ENCODE assay signal across 9 cellular contexts in the genomic region with DNA sequence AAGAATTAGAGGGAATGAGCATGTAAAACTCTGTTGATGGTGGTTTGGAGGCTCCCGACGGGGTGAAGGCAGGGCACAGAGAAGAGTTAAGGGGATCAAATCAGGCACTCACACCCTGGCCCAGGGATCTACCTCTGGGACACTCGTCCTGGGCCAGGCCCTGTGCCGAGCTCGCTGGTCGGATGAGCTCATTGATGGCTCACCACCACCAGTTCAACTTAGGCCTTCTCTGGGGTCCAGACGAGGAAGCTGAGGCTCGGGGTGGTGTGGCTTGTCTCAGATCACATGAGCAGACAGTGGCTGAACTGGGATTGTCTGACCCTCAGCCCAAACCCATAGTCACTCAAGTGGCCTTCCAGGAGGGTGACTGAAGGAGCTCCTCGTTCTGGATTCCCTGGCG. TPM values are rescaled to one million over a fixed set of nuclear protein-coding genes. Genes with fewer than 3 reads are reported as not detected.
DNase-seq lines count a peak whose midpoint lies in the region; ATAC-seq and TF ChIP-seq lines count a peak whose summit lies in the region.
"Had no signal": no experiment of that assay in that cellular context is flagged by ENCODE, and none has a peak within 500 bp of the region (broad histone marks: within the 10 kb centered on the region; RNA-seq: fewer than 3 reads in every experiment).

No MANE protein-coding gene starts in this region.

- peaks cover 11% of the 10 kb centered on the region for H3K4me1 ChIP-seq in cardiac muscle cell (ENCODE audit: low read depth)
- H3K4me1 ChIP-seq in right atrium auricular region: peaks cover 0 to 48% of the 10 kb centered on the region in 2 donors
- peaks cover 49% of the 10 kb centered on the region for H3K4me1 ChIP-seq in adipocyte (ENCODE audit: control insufficient read depth, insufficient read depth, low read length)
- peaks cover 16 to 44% of the 10 kb centered on the region in 2 donors for H3K4me1 ChIP-seq in thoracic aorta (ENCODE audit: control insufficient read depth in 1 of 2, low read depth in 2 of 2)

- ATAC-seq in thoracic aorta (ENCODE audit: insufficient number of reproducible peaks, low FRiP score, low read depth): no peak
- no peak for ATAC-seq in HG02884 (IDR thresholded peaks at IDR 0.05; ENCODE audit: unreplicated experiment)
- no peak for ATAC-seq in HG02588 (IDR thresholded peaks at IDR 0.05; ENCODE audit: unreplicated experiment)

- H3K9me3 ChIP-seq in cardiac muscle cell (ENCODE audit: low read depth): no peaks in the 10 kb centered on the region
- no peaks in the 10 kb centered on the region for H3K9me3 ChIP-seq in right atrium auricular region
- no peaks in the 10 kb centered on the region for H3K9me3 ChIP-seq in adipocyte (ENCODE audit: control insufficient read depth, low read length)
- no peaks in the 10 kb centered on the region for H3K9me3 ChIP-seq in thoracic aorta

- peak overlapping the region; percentile 48 for H3K27ac ChIP-seq in cardiac muscle cell
- H3K27ac ChIP-seq in right atrium auricular region: no peak overlapping the region
- no peak overlapping the region for H3K27ac ChIP-seq in thoracic aorta

- H3K4me3 ChIP-seq in cardiac muscle cell (no peak overlapping the region), right atrium auricular region (peak overlapping the region in 1 of 2 donors; percentile 99), adipocyte (ENCODE audit: low read length) (peak overlapping the region; percentile 85), kidney epithelial cell (ENCODE audit: low read depth, low read length) (peak overlapping the region; percentile 97), thoracic aorta (peak overlapping the region; percentile 94)

- no peak for TF ChIP-seq CTCF in cardiac muscle cell (IDR thresholded peaks at IDR 0.05; ENCODE audit: low read depth, low read length)
- TF ChIP-seq CTCF in right atrium auricular region (IDR thresholded peaks at IDR 0.05): no peak
- no peak for TF ChIP-seq CTCF in kidney epithelial cell (IDR thresholded peaks at IDR 0.05; ENCODE audit: insufficient read depth, low read length, poor library complexity, severe bottlenecking)
- TF ChIP-seq CTCF in thoracic aorta (IDR thresholded peaks at IDR 0.05): no peak

- H3K36me3 ChIP-seq in cardiac muscle cell: peaks cover 2% of the 10 kb centered on the region
- no peaks in the 10 kb centered on the region for H3K36me3 ChIP-seq in right atrium auricular region
- H3K36me3 ChIP-seq in adipocyte (ENCODE audit: control insufficient read depth, insufficient read depth, low read length, severe bottlenecking): no peaks in the 10 kb centered on the region
- no peaks in the 10 kb centered on the region for H3K36me3 ChIP-seq in kidney epithelial cell (ENCODE audit: control insufficient read depth, insufficient read depth, low read length)
- no peaks in the 10 kb centered on the region for H3K36me3 ChIP-seq in thoracic aorta

- H3K27me3 ChIP-seq in cardiac muscle cell: no peaks in the 10 kb centered on the region
- H3K27me3 ChIP-seq in right atrium auricular region: no peaks in the 10 kb centered on the region
- no peaks in the 10 kb centered on the region for H3K27me3 ChIP-seq in adipocyte (replicated peaks; ENCODE audit: control insufficient read depth, insufficient read depth, low read length)
- H3K27me3 ChIP-seq in kidney epithelial cell (ENCODE audit: control insufficient read depth, insufficient read depth, low read length): no peaks in the 10 kb centered on the region
- no peaks in the 10 kb centered on the region for H3K27me3 ChIP-seq in thoracic aorta (replicated peaks; ENCODE audit: insufficient read depth)

- no peak for DNase-seq in cardiac muscle cell (ENCODE audit: low read depth in 1 of 2, low spot score in 1 of 2)
- DNase-seq in right atrium auricular region (ENCODE audit: low spot score): no peak
- DNase-seq in adipocyte (ENCODE audit: low read depth): no peak
- DNase-seq in kidney epithelial cell (ENCODE audit: low read depth): no peak
- DNase-seq in thoracic aorta (ENCODE audit: low spot score): no peak
- no peak for DNase-seq in Kasumi-1 (lab: John Stamatoyannopoulos, UW)
- DNase-seq: NCI-H2029 had no signal

- H3K9ac ChIP-seq in adipocyte (ENCODE audit: low read length): peak overlapping the region; percentile 92

RNA-seq across cellular contexts. Expression of a gene that starts 1.6 kb away (rescaled TPM):
- total RNA-seq in cardiac muscle cell: 75.1 and 93.7 TPM in 2 replicates
- 9.8 and 13.3 TPM in 2 replicates for polyA plus RNA-seq in cardiac muscle cell
- 10 to 100 TPM; 25.4 to 27.3 TPM for total RNA-seq in right atrium auricular region
- 66.1 and 87.8 TPM in 2 replicates for total RNA-seq in kidney epithelial cell
- 10 to 100 TPM; 27.2 to 28.8 TPM for total RNA-seq in thoracic aorta

RNA-seq across cellular contexts. Expression of a gene that starts 3.1 kb away (rescaled TPM):
- total RNA-seq in cardiac muscle cell (45.9 and 48.5 TPM in 2 replicates), right atrium auricular region (10 to 100 TPM; 13.6 to 15.0 TPM), kidney epithelial cell (69.4 and 74.7 TPM in 2 replicates), thoracic aorta (10 to 100 TPM; 35.3 to 52.3 TPM)
- 37.7 and 56.0 TPM in 2 replicates for polyA plus RNA-seq in cardiac muscle cell

RNA-seq across cellular contexts. Expression of a gene that starts 17.0 kb away (rescaled TPM):
- 5.6 and 6.3 TPM in 2 replicates for total RNA-seq in cardiac muscle cell
- 4.3 and 4.6 TPM in 2 replicates for polyA plus RNA-seq in cardiac muscle cell
- 10 to 100 TPM; 10.2 to 15.3 TPM for total RNA-seq in right atrium auricular region
- total RNA-seq in kidney epithelial cell: 3.3 and 5.3 TPM in 2 replicates
- total RNA-seq in thoracic aorta: 10 to 100 TPM; 10.6 to 36.1 TPM

RNA-seq across cellular contexts. Expression of a gene that starts 30.5 kb away (rescaled TPM):
- total RNA-seq in cardiac muscle cell (95.5 and 110 TPM in 2 replicates), right atrium auricular region (10 to 100 TPM; 33.1 to 39.2 TPM), kidney epithelial cell (66.2 and 70.2 TPM in 2 replicates), thoracic aorta (10 to 100 TPM; 30.8 to 83.4 TPM)
- 65.2 and 71.1 TPM in 2 replicates for polyA plus RNA-seq in cardiac muscle cell

RNA-seq across cellular contexts. Expression of a gene that starts 30.6 kb away (rescaled TPM):
- total RNA-seq in cardiac muscle cell (60.3 and 110 TPM in 2 replicates), right atrium auricular region (100 to 1,000 TPM in 1 of 2 donors, 10 to 100 TPM in 1; 35.4 to 139 TPM), kidney epithelial cell (130 and 169 TPM in 2 replicates), thoracic aorta (100 to 1,000 TPM; 125 to 440 TPM)
- 77.6 and 88.9 TPM in 2 replicates for polyA plus RNA-seq in cardiac muscle cell
